Comparison of ENCODE assay signal across 22 cellular contexts in the genomic region with DNA sequence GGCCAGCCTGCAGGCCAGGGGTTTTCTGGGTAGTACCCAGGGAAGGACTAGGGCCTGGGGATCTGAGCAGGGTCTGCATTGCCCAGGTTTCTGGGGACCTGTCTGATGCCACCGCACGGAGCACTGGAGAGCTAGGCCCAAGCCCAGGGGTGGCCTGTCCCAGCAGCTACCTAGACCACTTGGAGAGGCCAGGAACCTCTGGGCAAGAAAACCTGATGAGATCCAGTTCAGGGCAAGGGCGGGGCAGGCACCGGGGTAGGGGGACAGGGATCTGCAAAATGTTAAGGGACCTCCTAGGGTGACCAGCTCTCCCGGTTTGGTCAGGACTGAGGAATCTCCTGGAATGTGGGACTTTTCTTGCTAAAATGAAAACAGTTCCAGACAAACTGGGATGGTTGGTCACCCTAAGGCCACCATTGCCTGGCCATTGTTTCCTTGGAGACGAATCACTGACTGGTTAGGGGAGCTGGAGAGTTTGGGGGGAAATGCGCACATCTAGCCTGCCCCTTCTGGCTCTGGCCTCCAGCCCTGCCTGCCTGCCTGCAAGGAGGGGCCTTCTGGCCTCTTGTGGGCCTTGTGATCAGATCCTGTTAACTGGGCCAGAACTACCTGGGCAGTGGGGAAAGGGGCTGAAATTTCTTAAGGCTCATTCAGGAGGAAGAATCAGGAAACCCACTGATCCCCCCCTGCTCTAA.
DNase-seq lines count a peak whose midpoint lies in the region; ATAC-seq, FAIRE-seq and TF ChIP-seq lines count a peak whose summit lies in the region.
"Had no signal": no experiment of that assay in that cellular context is flagged by ENCODE, and none has a peak within 500 bp of the region (broad histone marks: within the 10 kb centered on the region; RNA-seq: fewer than 3 reads in every experiment).

No MANE protein-coding gene starts in this region.

- intact Hi-C loops in sigmoid colon (cut with DNase I): no loop called here

- FAIRE-seq in D721Med (lab: Jason Lieb, UNC): no peak
- FAIRE-seq: A549 had no signal

- TF ChIP-seq CTCF in endodermal cell (conservative IDR thresholded peaks at IDR 0.05) (no peak), neural crest cell (conservative IDR thresholded peaks at IDR 0.05) (no peak), sigmoid colon (IDR thresholded peaks at IDR 0.05) (no peak), D721Med (IDR thresholded peaks at IDR 0.05; ENCODE audit: insufficient read depth, missing control alignments) (no peak)

- H3K9me3 ChIP-seq in endodermal cell (ENCODE audit: control insufficient read depth, low read length) (no peaks in the 10 kb centered on the region), trophoblast cell (ENCODE audit: insufficient read depth, low read depth, low read length) (peaks cover 3% of the 10 kb centered on the region), sigmoid colon (no peaks in the 10 kb centered on the region)
- H3K9me3 ChIP-seq: A549; BE2C; BLaER1 treated with 17β-estradiol and CSF1 and Interleukin-3, amounts not matched to agents 10 nM and 100 nM had no signal

- H3K18ac ChIP-seq in trophoblast cell (ENCODE audit: low read length): peak overlapping the region; percentile 30

- DNase-seq in H7 (peak; percentile 32), endodermal cell (peak; percentile 43), neural crest cell (ENCODE audit: low read depth, low spot score) (no peak), trophoblast cell (peak in 1 of 2 donors; percentile 47), sigmoid colon (no peak), D721Med (ENCODE audit: insufficient read length, low spot score) (no peak)
- DNase-seq in stimulated activated CD4-positive, alpha-beta T cell treated with anti-CD3 and anti-CD28 coated beads, Interleukin-2, amount 100 ng/mL, for 24 hours: no peak
- DNase-seq: 8988T; ACHN; AML-193; BE2C; CD4-positive, alpha-beta T cell; CD8-positive, alpha-beta memory T cell; DND-41; GDM1; GOT3 had no signal

- H2BK120ac ChIP-seq in trophoblast cell (ENCODE audit: insufficient read depth, low read length, poor library complexity): peak overlapping the region; percentile 16

- H3K27ac ChIP-seq in endodermal cell (ENCODE audit: low read depth, low read length) (peak overlapping the region; percentile 29), trophoblast cell (ENCODE audit: low read depth, low read length) (no peak overlapping the region), sigmoid colon (no peak overlapping the region)
- H3K27ac ChIP-seq: A549; BLaER1 treated with 17β-estradiol and CSF1 and Interleukin-3, amounts not matched to agents 10 nM and 100 nM had no signal

- H3K4ac ChIP-seq in trophoblast cell (ENCODE audit: low read depth, low read length): peak overlapping the region; percentile 10

- TF ChIP-seq EP300 in sigmoid colon (IDR thresholded peaks at IDR 0.05): no peak

- H3K4me1 ChIP-seq in endodermal cell (ENCODE audit: control insufficient read depth, insufficient read depth, low read length) (peaks cover 11% of the 10 kb centered on the region), trophoblast cell (ENCODE audit: control insufficient read depth in 1 of 2, insufficient read depth in 2 of 2, low read length in 2 of 2) (peaks cover 34 to 37% of the 10 kb centered on the region in 2 experiments), sigmoid colon (no peaks in the 10 kb centered on the region)
- H3K4me1 ChIP-seq: A549 had no signal

- peaks cover 8% of the 10 kb centered on the region for H3K79me1 ChIP-seq in trophoblast cell (ENCODE audit: low read length)

- peak overlapping the region; percentile 76 for H2BK12ac ChIP-seq in trophoblast cell (ENCODE audit: low read length)

- H3K14ac ChIP-seq in trophoblast cell (ENCODE audit: low read length): peak overlapping the region; percentile 71

- no peaks in the 10 kb centered on the region for H3K9me3 Mint-ChIP-seq in endodermal cell
- peaks cover 2% of the 10 kb centered on the region for H3K9me3 Mint-ChIP-seq in neural crest cell
- H3K9me3 Mint-ChIP-seq: CD14-positive monocyte; CD4-positive, alpha-beta T cell; CD8-positive, alpha-beta memory T cell; H9 had no signal

- H2BK5ac ChIP-seq in trophoblast cell (ENCODE audit: low read depth, low read length, poor library complexity): peak overlapping the region; percentile 26

- H3K4me3 Mint-ChIP-seq in endodermal cell (no peak overlapping the region), neural crest cell (no peak overlapping the region)
- H3K4me3 Mint-ChIP-seq: CD14-positive monocyte; CD4-positive, alpha-beta T cell; CD8-positive, alpha-beta memory T cell; H9 had no signal

- H4K8ac ChIP-seq in trophoblast cell (ENCODE audit: low read depth, low read length): peak overlapping the region; percentile 67

- no peak for TF ChIP-seq POLR2A in sigmoid colon (IDR thresholded peaks at IDR 0.05)

- no peak for ATAC-seq in GM18517 (IDR thresholded peaks at IDR 0.05; ENCODE audit: unreplicated experiment)

- no peak overlapping the region for H2AFZ ChIP-seq in trophoblast cell (ENCODE audit: insufficient read depth, low read length, poor library complexity)

- H3K36me3 Mint-ChIP-seq in endodermal cell (ENCODE audit: low read depth) (no peaks in the 10 kb centered on the region), neural crest cell (ENCODE audit: low read depth) (no peaks in the 10 kb centered on the region)
- H3K36me3 Mint-ChIP-seq: CD14-positive monocyte; CD8-positive, alpha-beta memory T cell had no signal

- WGBS in endodermal cell (ENCODE audit: insufficient coverage in 1 of 2, insufficient read length in 1 of 2), 2 experiments: 89 to 97% methylated on average over 6 to 7 of the region's 7 CpGs
- WGBS in trophoblast cell (ENCODE audit: extremely low coverage, insufficient coverage, insufficient read length): no CpG with 5 or more reads among the region's 7 CpGs
- WGBS in sigmoid colon, 2 donors: 94 to 97% methylated on average over 7 of the region's 7 CpGs

- no peak overlapping the region for H3K23ac ChIP-seq in trophoblast cell (ENCODE audit: low read length)

- no peak overlapping the region for H3K4me3 ChIP-seq in H7 (ENCODE audit: insufficient read depth, low read depth, low read length)
- H3K4me3 ChIP-seq in endodermal cell (ENCODE audit: low read length): no peak overlapping the region
- no peak overlapping the region for H3K4me3 ChIP-seq in trophoblast cell (ENCODE audit: low read depth, low read length)
- no peak overlapping the region for H3K4me3 ChIP-seq in sigmoid colon
- H3K4me3 ChIP-seq: A549; BLaER1 treated with 17β-estradiol and CSF1 and Interleukin-3, amounts not matched to agents 10 nM and 100 nM; GM12878 had no signal

- H3K4me1 Mint-ChIP-seq in endodermal cell (peaks cover 23% of the 10 kb centered on the region), neural crest cell (peaks cover 59% of the 10 kb centered on the region)
- H3K4me1 Mint-ChIP-seq: CD14-positive monocyte; CD8-positive, alpha-beta memory T cell had no signal

- H3K27me3 ChIP-seq in H7 (ENCODE audit: control insufficient read depth, insufficient read depth, low read length) (no peaks in the 10 kb centered on the region), endodermal cell (ENCODE audit: control insufficient read depth, insufficient read depth, low read length, poor library complexity, severe bottlenecking) (peaks cover 11% of the 10 kb centered on the region), trophoblast cell (ENCODE audit: insufficient read depth, low read length) (no peaks in the 10 kb centered on the region), sigmoid colon (no peaks in the 10 kb centered on the region)
- H3K27me3 ChIP-seq: BE2C; BLaER1 treated with 17β-estradiol and CSF1 and Interleukin-3, amounts not matched to agents 10 nM and 100 nM had no signal

- H2AK5ac ChIP-seq in trophoblast cell (ENCODE audit: low read length): peak overlapping the region; percentile 37

- H3K4me2 ChIP-seq in trophoblast cell (ENCODE audit: low read length): no peak overlapping the region
- H3K4me2 ChIP-seq: A549; BLaER1 treated with 17β-estradiol and CSF1 and Interleukin-3, amounts not matched to agents 10 nM and 100 nM had no signal

- H3K36me3 ChIP-seq in H7 (replicated peaks; ENCODE audit: control insufficient read depth, insufficient read depth, low read length) (no peaks in the 10 kb centered on the region), endodermal cell (ENCODE audit: control insufficient read depth, insufficient read depth, low read length) (no peaks in the 10 kb centered on the region), trophoblast cell (ENCODE audit: control insufficient read depth in 1 of 2, insufficient read depth in 2 of 2, low read length in 2 of 2) (no peaks in the 10 kb centered on the region), sigmoid colon (no peaks in the 10 kb centered on the region)
- H3K36me3 ChIP-seq: BE2C; BLaER1 treated with 17β-estradiol and CSF1 and Interleukin-3, amounts not matched to agents 10 nM and 100 nM had no signal

- no peak overlapping the region for H3K9ac ChIP-seq in endodermal cell (ENCODE audit: extremely low read depth, low read length, poor library complexity, severe bottlenecking)
- H3K9ac ChIP-seq in trophoblast cell (ENCODE audit: low read length): no peak overlapping the region
- H3K9ac ChIP-seq: BLaER1 treated with 17β-estradiol and CSF1 and Interleukin-3, amounts not matched to agents 10 nM and 100 nM had no signal

- no peaks in the 10 kb centered on the region for H3K79me2 ChIP-seq in trophoblast cell (ENCODE audit: control insufficient read depth, insufficient read depth, low read length, poor library complexity)

- H3K27me3 Mint-ChIP-seq in endodermal cell (ENCODE audit: insufficient read depth) (peaks cover 39% of the 10 kb centered on the region), neural crest cell (ENCODE audit: low read depth) (no peaks in the 10 kb centered on the region)
- H3K27me3 Mint-ChIP-seq: CD4-positive, alpha-beta T cell; CD8-positive, alpha-beta memory T cell had no signal

- peak overlapping the region; percentile 91 for H4K91ac ChIP-seq in trophoblast cell (ENCODE audit: low read depth, low read length)

- no peak overlapping the region for H3K27ac Mint-ChIP-seq in endodermal cell
- peak overlapping the region; percentile 45 for H3K27ac Mint-ChIP-seq in neural crest cell (ENCODE audit: unreplicated experiment)
- H3K27ac Mint-ChIP-seq: CD4-positive, alpha-beta T cell; CD8-positive, alpha-beta memory T cell; H9 had no signal

- H4K12ac ChIP-seq in trophoblast cell (ENCODE audit: low read depth, low read length): no peak overlapping the region

Comparison
In these comparisons a context has a peak if more than half of its experiments do, and no peak if none do; other contexts are left out.
1. DNase-seq: peak in H7 (single experiment) and endodermal cell (single experiment); none in neural crest cell (single experiment), sigmoid colon (single experiment), stimulated activated CD4-positive, alpha-beta T cell treated with anti-CD3 and anti-CD28 coated beads, Interleukin-2, amount 100 ng/mL, for 24 hours (0 of 2) and D721Med (single experiment).